21 cellular contexts compared by ENCODE assay signal in the genomic region with DNA sequence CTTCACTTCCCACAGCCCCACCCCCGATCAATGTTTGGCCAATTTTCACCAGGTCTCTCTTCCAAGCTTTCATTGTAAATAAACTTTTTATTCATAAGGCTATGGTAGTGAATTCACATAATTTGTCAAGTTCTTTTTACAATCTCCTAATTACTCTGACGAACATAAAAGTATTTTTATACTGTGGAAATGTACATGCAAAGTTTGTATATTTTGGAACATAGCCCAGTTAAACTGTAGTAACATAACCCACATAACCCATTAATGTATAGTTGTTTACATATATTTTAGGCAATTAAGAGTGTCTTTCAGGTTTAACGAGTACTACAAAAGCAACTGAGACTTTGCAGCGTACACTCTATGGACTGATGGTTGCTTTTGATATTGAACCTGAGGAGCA.
DNase-seq lines count a peak whose midpoint lies in the region; ATAC-seq lines count a peak whose summit lies in the region.
"Had no signal": no experiment of that assay in that cellular context is flagged by ENCODE, and none has a peak within 500 bp of the region (broad histone marks: within the 10 kb centered on the region; RNA-seq: fewer than 3 reads in every experiment).

No MANE protein-coding gene starts in this region.

- no peak overlapping the region for H3K4me3 Mint-ChIP-seq in activated CD4-positive, alpha-beta T cell treated with anti-CD3 and anti-CD28 coated beads, Interleukin-2, amount 10 ng/mL, durations not matched to agents 24 days and 14 days
- H3K4me3 Mint-ChIP-seq: activated CD8-positive, alpha-beta T cell treated with anti-CD3 and anti-CD28 coated beads, Interleukin-2, amount 10 ng/mL, durations not matched to agents 7 days and 5 days; activated naive CD8-positive, alpha-beta T cell; CD4-positive, CD25-positive, alpha-beta regulatory T cell; effector memory CD8-positive, alpha-beta T cell; neural crest cell; T-helper 1 cell treated with Interleukin-12 subunit alpha and Interleukin-12 subunit beta and Interleukin-4 antibody, amounts not matched to agents 30 μg/mL and 1 μg/mL, for 36 hours had no signal

- H3K4me1 Mint-ChIP-seq in activated CD4-positive, alpha-beta T cell treated with anti-CD3 and anti-CD28 coated beads, Interleukin-2, amount 10 ng/mL, durations not matched to agents 24 days and 14 days = no peaks in the 10 kb centered on the region
- H3K4me1 Mint-ChIP-seq: neural crest cell had no signal

- H3K9me3 Mint-ChIP-seq in activated CD4-positive, alpha-beta T cell treated with anti-CD3 and anti-CD28 coated beads, Interleukin-2, amount 10 ng/mL, durations not matched to agents 24 days and 14 days = no peaks in the 10 kb centered on the region
- H3K9me3 Mint-ChIP-seq: effector memory CD8-positive, alpha-beta T cell; neural crest cell; T-helper 1 cell treated with Interleukin-12 subunit alpha and Interleukin-12 subunit beta and Interleukin-4 antibody, amounts not matched to agents 30 μg/mL and 1 μg/mL, for 36 hours had no signal

- intact Hi-C loops in activated CD4-positive, alpha-beta T cell treated with anti-CD3 and anti-CD28 coated beads, Interleukin-2, amount 10 ng/mL, durations not matched to agents 24 days and 14 days (cut with micrococcal nuclease) = no loop called here

- no peak for ATAC-seq in GM21528 (IDR thresholded peaks at IDR 0.05; ENCODE audit: low FRiP score, unreplicated experiment)
- ATAC-seq: activated CD8-positive, alpha-beta T cell treated with anti-CD3 and anti-CD28 coated beads, Interleukin-2, amount 10 ng/mL, durations not matched to agents 7 days and 5 days; effector memory CD8-positive, alpha-beta T cell had no signal

- H3K27ac Mint-ChIP-seq in activated CD4-positive, alpha-beta T cell treated with anti-CD3 and anti-CD28 coated beads, Interleukin-2, amount 10 ng/mL, durations not matched to agents 24 days and 14 days = no peak overlapping the region
- H3K27ac Mint-ChIP-seq: activated CD8-positive, alpha-beta T cell treated with anti-CD3 and anti-CD28 coated beads, Interleukin-2, amount 10 ng/mL, durations not matched to agents 7 days and 5 days; activated naive CD8-positive, alpha-beta T cell; CD4-positive, CD25-positive, alpha-beta regulatory T cell; effector memory CD8-positive, alpha-beta T cell; T-helper 1 cell treated with Interleukin-12 subunit alpha and Interleukin-12 subunit beta and Interleukin-4 antibody, amounts not matched to agents 30 μg/mL and 1 μg/mL, for 36 hours had no signal

- peak; percentile 59 for DNase-seq in NCI-H2107 treated with DMSO at 0.1 percent for 48 hours (lab: John Stamatoyannopoulos, UW; ENCODE audit: unreplicated experiment)
- no peak for DNase-seq in NCI-H2107 (lab: John Stamatoyannopoulos, UW)
- peak; percentile 51 for DNase-seq in NCI-H146 treated with DMSO at 0.1 percent for 48 hours (lab: John Stamatoyannopoulos, UW; ENCODE audit: unreplicated experiment)
- DNase-seq in NCI-H69 (lab: John Stamatoyannopoulos, UW) = peak; percentile 79
- DNase-seq in left kidney (ENCODE audit: low read depth, low spot score) = peak; percentile 24
- DNase-seq in activated CD4-positive, alpha-beta T cell treated with anti-CD3 and anti-CD28 coated beads, Interleukin-2, amount 10 ng/mL, durations not matched to agents 24 days and 14 days = no peak
- DNase-seq in effector CD8-positive, alpha-beta T cell (lab: John Stamatoyannopoulos, UW) = no peak
- DNase-seq: activated CD8-positive, alpha-beta T cell treated with anti-CD3 and anti-CD28 coated beads, Interleukin-2, amount 10 ng/mL, durations not matched to agents 7 days and 5 days; anterior cingulate cortex; CD4-positive, CD25-positive, alpha-beta regulatory T cell; effector memory CD8-positive, alpha-beta T cell; foreskin fibroblast; H7; head of caudate nucleus; NCI-H1694; NCI-H510A; stimulated activated CD4-positive, alpha-beta T cell treated with anti-CD3 and anti-CD28 coated beads, Interleukin-1b, Interleukin-23, amount 100 ng/mL, for 48 hours had no signal

- no peaks in the 10 kb centered on the region for H3K27me3 Mint-ChIP-seq in activated CD4-positive, alpha-beta T cell treated with anti-CD3 and anti-CD28 coated beads, Interleukin-2, amount 10 ng/mL, durations not matched to agents 24 days and 14 days
- H3K27me3 Mint-ChIP-seq: activated naive CD8-positive, alpha-beta T cell; CD4-positive, CD25-positive, alpha-beta regulatory T cell; effector memory CD8-positive, alpha-beta T cell had no signal

- H3K36me3 Mint-ChIP-seq in activated CD4-positive, alpha-beta T cell treated with anti-CD3 and anti-CD28 coated beads, Interleukin-2, amount 10 ng/mL, durations not matched to agents 24 days and 14 days (ENCODE audit: low read depth) = no peaks in the 10 kb centered on the region
- H3K36me3 Mint-ChIP-seq: activated naive CD8-positive, alpha-beta T cell; CD4-positive, CD25-positive, alpha-beta regulatory T cell had no signal

Comparison
In these comparisons a context has a peak if more than half of its experiments do, and no peak if none do; other contexts are left out.
1. DNase-seq: peak in NCI-H2107 treated with DMSO at 0.1 percent for 48 hours (single experiment), NCI-H146 treated with DMSO at 0.1 percent for 48 hours (single experiment), NCI-H69 (single experiment) and left kidney (single experiment); none in NCI-H2107 (single experiment), activated CD4-positive, alpha-beta T cell treated with anti-CD3 and anti-CD28 coated beads, Interleukin-2, amount 10 ng/mL, durations not matched to agents 24 days and 14 days (single experiment) and effector CD8-positive, alpha-beta T cell (single experiment).